In the genomic region with DNA sequence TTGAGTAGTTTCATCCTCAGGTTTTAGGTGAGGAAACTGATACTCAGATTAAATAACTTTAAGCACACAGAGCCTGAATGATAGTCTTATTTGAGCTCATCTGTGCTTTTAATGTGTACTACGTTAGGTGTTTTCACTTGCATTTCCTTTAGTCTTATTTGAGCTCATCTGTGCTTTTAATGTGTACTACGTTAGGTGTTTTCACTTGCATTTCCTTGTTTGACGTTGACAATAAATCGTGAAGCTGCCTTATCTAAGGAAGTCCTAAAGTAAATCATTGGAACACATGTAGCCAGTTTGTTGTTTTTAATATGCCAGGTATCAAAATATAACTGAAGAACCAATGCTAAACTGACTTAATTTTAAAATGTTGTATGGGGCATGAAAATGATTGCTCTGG, we compare ENCODE assay signal across 8 cellular contexts. TPM values are rescaled to one million over a fixed set of nuclear protein-coding genes. Genes with fewer than 3 reads are reported as not detected.
DNase-seq lines count a peak whose midpoint lies in the region; ATAC-seq and TF ChIP-seq lines count a peak whose summit lies in the region.

No MANE protein-coding gene starts in this region.

- no peaks in the 10 kb centered on the region for H3K36me3 ChIP-seq in muscle layer of colon (ENCODE audit: insufficient read depth, low read length)

- peaks cover 2% of the 10 kb centered on the region for H3K36me3 Mint-ChIP-seq in IgD-negative memory B cell

- peaks cover 39 to 54% (median 39%) of the 10 kb centered on the region in 3 donors for H3K4me1 Mint-ChIP-seq in IgD-negative memory B cell

- H3K27ac ChIP-seq in muscle layer of colon (ENCODE audit: low read depth, low read length): peak overlapping the region; percentile 0

- intact Hi-C loops in sciatic nerve (cut with DNase I): no loop called here

- peak overlapping the region; percentile 84 for H3K4me3 ChIP-seq in AG09309 (ENCODE audit: control insufficient read depth, low read depth, low read length)
- peak overlapping the region; percentile 85 to 89 for H3K4me3 ChIP-seq in cardiac fibroblast (replicated peaks in 1 of 2; ENCODE audit: low read depth in 2 of 2, low read length in 2 of 2)
- H3K4me3 ChIP-seq in muscle layer of colon (ENCODE audit: low read depth in 1 of 2, low read length in 2 of 2): peak overlapping the region; percentile 55 to 91

- peak overlapping the region; percentile 88 for H3K9ac ChIP-seq in muscle layer of colon (ENCODE audit: low read length)

- ATAC-seq in sciatic nerve: no peak

- H3K9me3 ChIP-seq in muscle layer of colon (ENCODE audit: low read length): no peaks in the 10 kb centered on the region

- peaks cover 41% of the 10 kb centered on the region for H3K4me1 ChIP-seq in muscle layer of colon (ENCODE audit: insufficient read depth, low read length)

- peak overlapping the region; percentile 91 to 97 (median 96) for H3K27ac Mint-ChIP-seq in IgD-negative memory B cell

- no peaks in the 10 kb centered on the region for H3K27me3 Mint-ChIP-seq in IgD-negative memory B cell

- peak overlapping the region; percentile 94 to 97 (median 95) for H3K4me3 Mint-ChIP-seq in IgD-negative memory B cell

- TF ChIP-seq CTCF in AG09309 (IDR thresholded peaks at IDR 0.05; ENCODE audit: control insufficient read depth, insufficient read depth, low read depth, low read length, missing control alignments) (no peak), cardiac fibroblast (IDR thresholded peaks at IDR 0.05; ENCODE audit: low read depth, low read length) (no peak)

- H3K27me3 ChIP-seq in muscle layer of colon (ENCODE audit: control insufficient read depth in 1 of 2, insufficient read depth in 2 of 2, low read length in 2 of 2): no peaks in the 10 kb centered on the region

- no peaks in the 10 kb centered on the region for H3K9me3 Mint-ChIP-seq in IgD-negative memory B cell

- DNase-seq in AG09309 (ENCODE audit: low read depth) (no peak), cardiac fibroblast (ENCODE audit: low read depth in 2 of 2) (no peak), sciatic nerve (ENCODE audit: low spot score) (no peak), HPDE6-E6E7 (ENCODE audit: extremely low spot score) (no peak), NCI-H82 (lab: John Stamatoyannopoulos, UW) (no peak), OCI-M2 (lab: John Stamatoyannopoulos, UW; ENCODE audit: unreplicated experiment) (no peak)

RNA-seq across cellular contexts. Expression of gene RAP1B, which starts 2.0 kb away (rescaled TPM):
- 297 TPM for polyA plus RNA-seq in IgD-negative memory B cell
- total RNA-seq in sciatic nerve: 172 TPM
